ENCODE assay signal across 8 cellular contexts in the genomic region with DNA sequence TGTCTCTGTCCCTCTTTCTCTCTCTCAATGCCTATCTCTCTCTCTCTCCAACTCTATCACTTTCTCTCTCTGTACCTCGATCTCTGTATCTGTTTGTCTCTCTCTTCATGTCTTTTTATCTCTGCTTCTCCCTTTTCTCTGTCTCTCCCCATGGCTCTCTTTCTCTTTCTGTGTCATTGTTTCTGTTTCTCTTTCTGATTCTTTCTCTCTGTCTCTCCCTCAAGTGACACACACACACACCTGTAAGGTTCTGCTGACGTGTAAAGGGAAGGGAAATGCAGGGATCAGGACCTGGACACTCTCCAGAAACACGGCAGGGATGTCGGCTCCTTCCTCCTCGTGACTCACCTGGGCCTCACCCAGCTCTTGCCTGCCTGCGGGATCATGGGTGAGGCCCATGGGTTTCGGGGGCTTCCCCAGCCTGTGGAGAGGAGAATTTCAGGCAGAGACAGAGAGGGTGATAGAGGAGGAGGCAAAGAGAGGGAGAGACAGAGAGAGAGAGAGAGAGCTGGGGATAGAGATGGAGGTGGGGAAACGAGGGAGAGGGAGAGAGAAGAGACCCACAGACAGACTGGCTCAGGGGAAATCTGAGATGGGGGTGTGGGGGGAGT. TPM values are rescaled to one million over a fixed set of nuclear protein-coding genes. Genes with fewer than 3 reads are reported as not detected.
A peak's percentile ranks its signal among the peaks of the same experiment; 100 is the strongest.
DNase-seq lines count a peak whose midpoint lies in the region; ATAC-seq, FAIRE-seq and TF ChIP-seq lines count a peak whose summit lies in the region.

No MANE protein-coding gene starts in this region.

- no peak for TF ChIP-seq RAD21 in A549 (conservative IDR thresholded peaks at IDR 0.05 in 1 of 2, IDR thresholded peaks at IDR 0.05 in 1 of 2)

- no peak for TF ChIP-seq POLR2A in A549 (IDR thresholded peaks at IDR 0.05; ENCODE audit: low read length)

- peak overlapping the region; percentile 58 to 72 for H3K27ac ChIP-seq in A549
- H3K27ac ChIP-seq in CD4-positive, alpha-beta T cell (ENCODE audit: low read depth, low read length) = no peak overlapping the region

- no peaks in the 10 kb centered on the region for H3K27me3 Mint-ChIP-seq in CD4-positive, alpha-beta T cell

- no peak overlapping the region for H3K4me3 ChIP-seq in A549

- ATAC-seq in A549 = peak; percentile 73 to 83
- ATAC-seq in GM19463 (IDR thresholded peaks at IDR 0.05; ENCODE audit: unreplicated experiment) = peak; percentile 53
- ATAC-seq in GM21737 (IDR thresholded peaks at IDR 0.05; ENCODE audit: unreplicated experiment) = no peak
- ATAC-seq in CD4-positive, alpha-beta T cell (ENCODE audit: poor library complexity) = no peak

- no peak for TF ChIP-seq EP300 in A549 (IDR thresholded peaks at IDR 0.05)

- 7% methylated on average over 8 of the region's 8 CpGs for WGBS in A549 (ENCODE audit: missing lambda C conversion rate)

- no peaks in the 10 kb centered on the region for H3K27me3 ChIP-seq in CD4-positive, alpha-beta T cell (ENCODE audit: control insufficient read depth, insufficient read depth, low read length)

- FAIRE-seq in A549 (lab: Jason Lieb, UNC) = peak; percentile 32

- CTCF ChIA-PET in A549 (lab: Yijun Ruan, JAX) = interaction anchor here (0.9 to 1.4 kb wide), 3 partner anchors 18 to 91 kb away, joined by 3 to 4 read pairs (median 3); no protein-coding TSS in a partner anchor
- CTCF ChIA-PET in CD4-positive, alpha-beta T cell (lab: Charles Lee) = no interaction called here

- intact Hi-C loops in CD4-positive, alpha-beta T cell (cut with DNase I, micrococcal nuclease) = loop anchor here in 1 of 2 experiments (10.0 kb wide), 1 partner anchor 109 kb away; the partner anchor contains the start of gene KCNN4

- H3K4me3 Mint-ChIP-seq in CD4-positive, alpha-beta T cell = no peak overlapping the region

- no peaks in the 10 kb centered on the region for H3K36me3 Mint-ChIP-seq in CD4-positive, alpha-beta T cell (ENCODE audit: low read depth)

- DNase-seq in A549 (ENCODE audit: low read depth in 1 of 2, low spot score in 1 of 2) (peak; percentile 78 to 88), SW480 (ENCODE audit: low spot score) (peak; percentile 92), islet precursor cell (peak; percentile 74), cerebellum (ENCODE audit: low spot score) (no peak), NCI-H2081 (lab: John Stamatoyannopoulos, UW) (no peak)
- no peak for DNase-seq in CD4-positive, alpha-beta T cell

- no peak for TF ChIP-seq CTCF in A549 (IDR thresholded peaks at IDR 0.05)
- no peak for TF ChIP-seq CTCF in CD4-positive, alpha-beta T cell (IDR thresholded peaks at IDR 0.05)

- no peak overlapping the region for H3K27ac Mint-ChIP-seq in CD4-positive, alpha-beta T cell

- H3K4me1 ChIP-seq in A549 = peaks cover 38% of the 10 kb centered on the region

- no peaks in the 10 kb centered on the region for H3K9me3 ChIP-seq in A549
- H3K9me3 ChIP-seq in CD4-positive, alpha-beta T cell (ENCODE audit: control insufficient read depth, low read length) = no peaks in the 10 kb centered on the region

- peak overlapping the region; percentile 73 for H3K4me2 ChIP-seq in A549

- H3K4me1 Mint-ChIP-seq in CD4-positive, alpha-beta T cell (ENCODE audit: low read depth) = peaks cover 6% of the 10 kb centered on the region

- POLR2A ChIA-PET in A549 (lab: Yijun Ruan, JAX) = interaction anchor here (0.6 to 1.4 kb wide), 2 partner anchors 90 to 859 kb away, joined by 3 to 4 read pairs; no protein-coding TSS in a partner anchor
- POLR2A ChIA-PET in CD4-positive, alpha-beta T cell (lab: Charles Lee) = no interaction called here

- H3K9me3 Mint-ChIP-seq in CD4-positive, alpha-beta T cell = no peaks in the 10 kb centered on the region

TF ChIP-seq in A549, 52 proteins besides CTCF, POLR2A, EP300 and RAD21:
- no peak for TF ChIP-seq EHF (CRISPR knock-in tag; IDR thresholded peaks at IDR 0.05)
- no peak for TF ChIP-seq RCOR1 (IDR thresholded peaks at IDR 0.05; ENCODE audit: low read depth, low read length)
- TF ChIP-seq JUNB (IDR thresholded peaks at IDR 0.05) = no peak
- TF ChIP-seq HOXA7 (CRISPR knock-in tag; IDR thresholded peaks at IDR 0.05) = 0 out of 2 replicates have a peak, but pooled peaks have one; percentile 42
- TF ChIP-seq HOXB5 (CRISPR knock-in tag; IDR thresholded peaks at IDR 0.05) = no peak
- peak; percentile 64 for TF ChIP-seq MAFK (IDR thresholded peaks at IDR 0.05; ENCODE audit: partially characterized antibody)
- TF ChIP-seq MAX (IDR thresholded peaks at IDR 0.05) = peak; percentile 43
- TF ChIP-seq RARB (CRISPR knock-in tag; IDR thresholded peaks at IDR 0.05) = 0 out of 2 replicates have a peak, but pooled peaks have one; percentile 14
- no peak for TF ChIP-seq FOSL2 (IDR thresholded peaks at IDR 0.05)
- TF ChIP-seq FOSL2 (CRISPR knock-in tag; IDR thresholded peaks at IDR 0.05) = peak; percentile 93

RNA-seq across cellular contexts. Expression of gene PLAUR, which starts 5.4 kb away (rescaled TPM):
- 48.6 and 55.3 TPM in 2 replicates for polyA plus RNA-seq in A549 (2011; rRNA removed)
- polyA plus RNA-seq in A549 (2012; cell fraction: cytosol; rRNA removed) = 61.1 and 62.6 TPM in 2 replicates
- 93.5 and 95.3 TPM in 2 replicates for polyA plus RNA-seq in A549 (2012; cell fraction: nucleus; rRNA removed)
- 27.4 to 29.0 TPM (median 28.3 TPM) in 3 replicates for polyA plus RNA-seq in A549 (2017; fragmentation: RNase III; extraction: RNeasy Plus Mini Kit Qiagen cat#74134 plus additional on column Dnase treatment)
- 40.2 and 50.4 TPM in 2 replicates for polyA minus RNA-seq in A549 (2011; rRNA and poly(A)+ RNA removed)
- total RNA-seq in CD4-positive, alpha-beta T cell = 10 to 100 TPM; 19.6 to 21.1 TPM
- 4.4 TPM for total RNA-seq in cerebellum

RNA-seq across cellular contexts. Expression of gene CADM4, which starts 35.7 kb away (rescaled TPM):
- 4.2 and 4.7 TPM in 2 replicates for polyA plus RNA-seq in A549 (2011; rRNA removed)
- 5.9 and 7.6 TPM in 2 replicates for polyA plus RNA-seq in A549 (2012; cell fraction: cytosol; rRNA removed)
- polyA plus RNA-seq in A549 (2012; cell fraction: nucleus; rRNA removed) = 6.7 and 7.8 TPM in 2 replicates
- polyA plus RNA-seq in A549 (2017; fragmentation: RNase III; extraction: RNeasy Plus Mini Kit Qiagen cat#74134 plus additional on column Dnase treatment) = 8.8 to 10.1 TPM (median 9.2 TPM) in 3 replicates
- 3.3 and 3.7 TPM in 2 replicates for polyA minus RNA-seq in A549 (2011; rRNA and poly(A)+ RNA removed)
- under 1 TPM; 0.28 to 0.36 TPM for total RNA-seq in CD4-positive, alpha-beta T cell
- total RNA-seq in cerebellum = 43.0 TPM

RNA-seq across cellular contexts. Expression of gene IRGC, which starts 40.5 kb away (rescaled TPM):
- polyA plus RNA-seq in A549 (2011; rRNA removed) (not detected in 2 replicates), A549 (2017; fragmentation: RNase III; extraction: RNeasy Plus Mini Kit Qiagen cat#74134 plus additional on column Dnase treatment) (not detected in 3 replicates)
- polyA plus RNA-seq in A549 (2012; cell fraction: cytosol; rRNA removed) = not detected in 2 replicates
- polyA plus RNA-seq in A549 (2012; cell fraction: nucleus; rRNA removed) = not detected in 2 replicates
- polyA minus RNA-seq in A549 (2011; rRNA and poly(A)+ RNA removed) = not detected in 2 replicates
- not detected for total RNA-seq in CD4-positive, alpha-beta T cell
- not detected for total RNA-seq in cerebellum

RNA-seq across cellular contexts. Expression of gene ZNF428, which starts 55.9 kb away (rescaled TPM):
- polyA plus RNA-seq in A549 (2011; rRNA removed) (19.3 and 22.9 TPM in 2 replicates), A549 (2017; fragmentation: RNase III; extraction: RNeasy Plus Mini Kit Qiagen cat#74134 plus additional on column Dnase treatment) (47.7 to 58.5 TPM (median 52.4 TPM) in 3 replicates)
- polyA plus RNA-seq in A549 (2012; cell fraction: cytosol; rRNA removed) = 56.2 and 66.0 TPM in 2 replicates
- 26.1 and 30.9 TPM in 2 replicates for polyA plus RNA-seq in A549 (2012; cell fraction: nucleus; rRNA removed)
- 4.5 and 6.1 TPM in 2 replicates for polyA minus RNA-seq in A549 (2011; rRNA and poly(A)+ RNA removed)
- 10 to 100 TPM; 22.3 to 24.8 TPM for total RNA-seq in CD4-positive, alpha-beta T cell
- total RNA-seq in cerebellum = 66.2 TPM

Comparison
In these comparisons a context has a peak if more than half of its experiments do, and no peak if none do; other contexts are left out.
1. ATAC-seq: peak in A549 (2 of 2) and GM19463 (single experiment); none in GM21737 (single experiment) and CD4-positive, alpha-beta T cell (single experiment).
2. DNase-seq: peak in A549 (2 of 2), SW480 (single experiment) and islet precursor cell (single experiment); none in CD4-positive, alpha-beta T cell (0 of 10), cerebellum (single experiment) and NCI-H2081 (0 of 2).
3. RNA of gene CADM4, which starts 35.7 kb away (total RNA-seq): 43.0 TPM in cerebellum (single experiment); 0.28 to 0.36 TPM in CD4-positive, alpha-beta T cell; every median in the first group is over 10 times any median in the second.